8 cellular contexts compared by ENCODE assay signal in the genomic region with DNA sequence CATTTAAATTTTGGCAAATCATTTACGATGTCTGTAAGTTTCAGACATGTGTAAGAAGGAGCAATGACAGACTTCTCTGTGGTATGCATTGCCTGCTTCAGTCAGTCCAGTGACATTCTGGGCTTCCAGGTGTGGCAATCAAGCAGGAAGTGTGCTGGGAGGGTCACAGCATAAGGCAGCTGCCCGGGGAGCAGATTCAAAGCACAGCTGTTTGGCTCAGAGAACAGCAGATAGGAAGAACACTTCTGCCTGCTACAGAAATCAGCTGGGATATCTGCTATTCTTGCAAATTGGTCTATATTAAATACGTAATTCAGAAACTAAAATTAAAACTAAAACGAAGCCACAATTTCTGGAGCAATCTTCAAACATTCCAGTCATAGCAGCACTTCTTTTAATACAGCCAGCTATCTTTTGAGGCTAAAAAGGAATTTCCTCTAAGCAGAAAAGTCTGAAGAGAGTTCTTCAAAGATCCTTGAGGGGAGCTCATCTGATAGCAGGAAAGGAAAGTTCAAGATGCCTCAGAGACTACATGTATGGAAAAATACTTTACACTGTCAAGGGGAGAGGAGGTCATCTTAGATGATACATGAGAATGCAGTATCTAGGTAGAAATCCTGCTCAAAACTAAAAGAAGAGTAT. TPM values are rescaled to one million over a fixed set of nuclear protein-coding genes. Genes with fewer than 3 reads are reported as not detected.
DNase-seq lines count a peak whose midpoint lies in the region; ATAC-seq and TF ChIP-seq lines count a peak whose summit lies in the region.

No MANE protein-coding gene starts in this region.

- no peaks in the 10 kb centered on the region for H4K20me1 ChIP-seq in PC-9 (ENCODE audit: insufficient read depth)

- no peak overlapping the region for H3K4me3 Mint-ChIP-seq in Calu3 (ENCODE audit: low read depth, unreplicated experiment)

- no peak overlapping the region for H3K4me2 ChIP-seq in PC-9

- peak; percentile 99 for ATAC-seq in HG03097 (IDR thresholded peaks at IDR 0.05; ENCODE audit: low FRiP score, unreplicated experiment)

- H3K27me3 ChIP-seq in PC-9 (ENCODE audit: insufficient read depth, low read depth) = no peaks in the 10 kb centered on the region

- H3K36me3 ChIP-seq in PC-9 (ENCODE audit: low read depth) = no peaks in the 10 kb centered on the region

- intact Hi-C loops in Calu3 (cut with micrococcal nuclease; ENCODE audit: unreplicated experiment) = no loop called here
- intact Hi-C loops in PC-9 (cut with micrococcal nuclease; ENCODE audit: unreplicated experiment) = loop anchor here (1.0 to 5.0 kb wide), 2 partner anchors 47 to 91 kb away; partner anchors contain the start of gene GALNT7

- H3K4me1 Mint-ChIP-seq in Calu3 (ENCODE audit: low read depth, unreplicated experiment) = peaks cover 9% of the 10 kb centered on the region

- H3K9me3 ChIP-seq in PC-9 (ENCODE audit: insufficient read depth, low read depth) = no peaks in the 10 kb centered on the region

- H3K4me3 ChIP-seq in PC-9 = no peak overlapping the region

- POLR2A ChIA-PET in PC-9 (lab: Charles Lee; ENCODE audit: unreplicated experiment) = interaction anchor here (0.6 to 0.7 kb wide), 3 partner anchors 47 to 61 kb away, joined by 4 to 5 read pairs (median 4); partner anchors contain the start of gene GALNT7

- no peaks in the 10 kb centered on the region for H3F3A ChIP-seq in PC-9 (ENCODE audit: insufficient read depth, low read depth)

- H3K27ac ChIP-seq in PC-9 = no peak overlapping the region

- H3K79me2 ChIP-seq in PC-9 (ENCODE audit: low read depth) = no peaks in the 10 kb centered on the region

- BruUV-seq in Calu3 (replicated peaks; lab: Mats Ljungman, UMichigan) = no TSS peak
- BruUV-seq in PC-9 (replicated peaks; lab: Mats Ljungman, UMichigan) = no TSS peak

- H2AFZ ChIP-seq in PC-9 = no peak overlapping the region

- no peaks in the 10 kb centered on the region for H3K27me3 Mint-ChIP-seq in Calu3 (ENCODE audit: unreplicated experiment)

- no peak overlapping the region for H3K27ac Mint-ChIP-seq in Calu3 (ENCODE audit: unreplicated experiment)

- no peaks in the 10 kb centered on the region for H3K36me3 Mint-ChIP-seq in Calu3 (ENCODE audit: insufficient read depth, unreplicated experiment)

- CTCF ChIA-PET in Calu3 (lab: Charles Lee) (interaction anchor here (1.2 kb wide), 1 partner anchor 11 kb away, joined by 4 read pairs; no protein-coding TSS in a partner anchor), PC-9 (lab: Charles Lee) (no interaction called here)

- no peaks in the 10 kb centered on the region for H3K9me3 Mint-ChIP-seq in Calu3 (ENCODE audit: low read depth, unreplicated experiment)

- H3K9me2 ChIP-seq in PC-9 (ENCODE audit: insufficient read depth) = no peaks in the 10 kb centered on the region

- peak; percentile 44 for DNase-seq in Calu3
- peak; percentile 31 for DNase-seq in GM19238 (ENCODE audit: insufficient read length, low spot score)
- peak; percentile 52 to 56 for DNase-seq in PC-9
- peak; percentile 86 for DNase-seq in islet precursor cell
- no peak for DNase-seq in activated T-cell treated with anti-CD3 and anti-CD28 coated beads, Interleukin-2, amount 50 U/mL, for 1 hour
- no peak for DNase-seq in stimulated activated CD4-positive, alpha-beta T cell treated with anti-CD3 and anti-CD28 coated beads, Interleukin-15, amount 100 ng/mL, for 24 hours
- no peak for DNase-seq in NCI-H1105 (lab: John Stamatoyannopoulos, UW)

- TF ChIP-seq CTCF in Calu3 (IDR thresholded peaks at IDR 0.05; ENCODE audit: unreplicated experiment) = no peak
- no peak for TF ChIP-seq CTCF in PC-9 (conservative IDR thresholded peaks at IDR 0.05)

- H3K4me1 ChIP-seq in PC-9 (replicated peaks; ENCODE audit: insufficient read depth) = 0 out of 2 replicates have a peak, but pooled peaks cover 7% of the 10 kb centered on the region

RNA-seq across cellular contexts. Expression of gene GALNT7, which starts 47.4 kb away (rescaled TPM):
- total RNA-seq in Calu3 (2022) = 47.7 and 51.6 TPM in 2 replicates
- total RNA-seq in PC-9 (2021) = 57.2 and 72.5 TPM in 2 replicates

Comparison
In these comparisons a context has a peak if more than half of its experiments do, and no peak if none do; other contexts are left out.
1. DNase-seq: peak in Calu3 (single experiment), GM19238 (single experiment), PC-9 (2 of 2) and islet precursor cell (single experiment); none in activated T-cell treated with anti-CD3 and anti-CD28 coated beads, Interleukin-2, amount 50 U/mL, for 1 hour (single experiment), stimulated activated CD4-positive, alpha-beta T cell treated with anti-CD3 and anti-CD28 coated beads, Interleukin-15, amount 100 ng/mL, for 24 hours (single experiment) and NCI-H1105 (single experiment).